ENCODE assay signal across 8 cellular contexts in genomic region chr3:186108941-186109865, GRCh38. TPM values are rescaled to one million over a fixed set of nuclear protein-coding genes. Genes with fewer than 3 reads are reported as not detected.
DNase-seq lines count a peak whose midpoint lies in the region; ATAC-seq lines count a peak whose summit lies in the region.

Gene ETV5 (minus strand): TSS chr3:186109089. CDS start chr3:186105868, 3,221 bp downstream.

- no peaks in the 10 kb centered on the region for H3K9me3 ChIP-seq in BLaER1 treated with 17β-estradiol and CSF1 and Interleukin-3, amounts not matched to agents 10 nM and 100 nM (replicated peaks in 1 of 11)

- peaks cover 0 to 42% (median 6%) of the 10 kb centered on the region in 11 experiments; a peak in 10 of 22 replicates for H4K20me1 ChIP-seq in BLaER1 treated with 17β-estradiol and CSF1 and Interleukin-3, amounts not matched to agents 10 nM and 100 nM

- intact Hi-C loops in left colon (cut with DNase I, micrococcal nuclease) = no loop called here

- H3K27ac ChIP-seq in BLaER1 treated with 17β-estradiol and CSF1 and Interleukin-3, amounts not matched to agents 10 nM and 100 nM = peak within 1 kb of the TSS; percentile 82 to 92 (median 88)

- H3K4me3 ChIP-seq in BLaER1 treated with 17β-estradiol and CSF1 and Interleukin-3, amounts not matched to agents 10 nM and 100 nM = peak within 1 kb of the TSS; percentile 76 to 99 (median 90)

- peaks cover 59 to 78% (median 74%) of the 10 kb centered on the region in 10 experiments for H3K4me1 ChIP-seq in BLaER1 treated with 17β-estradiol and CSF1 and Interleukin-3, amounts not matched to agents 10 nM and 100 nM

- H3K36me3 ChIP-seq in BLaER1 treated with 17β-estradiol and CSF1 and Interleukin-3, amounts not matched to agents 10 nM and 100 nM = peaks cover 0 to 13% (median 11%) of the 10 kb centered on the region in 11 experiments; a peak in 17 of 22 replicates

- ATAC-seq in GM19351 (IDR thresholded peaks at IDR 0.05; ENCODE audit: unreplicated experiment) (peak; percentile 88), HG03520 (IDR thresholded peaks at IDR 0.05; ENCODE audit: unreplicated experiment) (peak; percentile 89), left colon (peak; percentile 94)

- peak within 1 kb of the TSS; percentile 85 to 97 (median 91) for H3K4me2 ChIP-seq in BLaER1 treated with 17β-estradiol and CSF1 and Interleukin-3, amounts not matched to agents 10 nM and 100 nM

- DNase-seq in NCI-H69 (lab: John Stamatoyannopoulos, UW) = peak; percentile 93
- peak; percentile 73 to 95 for DNase-seq in activated CD4-positive, alpha-beta T cell treated with anti-CD3 and anti-CD28 coated beads, Interleukin-2, amount 50 U/mL, for 24 hours (ENCODE audit: low read depth in 1 of 2, low spot score in 1 of 2)
- peak; percentile 99 for DNase-seq in dedifferentiated amniotic fluid mesenchymal stem cell (ENCODE audit: extremely low spot score)
- peak; percentile 95 to 99 for DNase-seq in left colon
- peak; percentile 61 to 84 for DNase-seq in stimulated activated CD4-positive, alpha-beta T cell treated with anti-CD3 and anti-CD28 coated beads, Interleukin-1b, Interleukin-23, amount 100 ng/mL, for 4 hours (ENCODE audit: low read depth in 2 of 2)

- no peaks in the 10 kb centered on the region for H3K27me3 ChIP-seq in BLaER1 treated with 17β-estradiol and CSF1 and Interleukin-3, amounts not matched to agents 10 nM and 100 nM

- H3K9ac ChIP-seq in BLaER1 treated with 17β-estradiol and CSF1 and Interleukin-3, amounts not matched to agents 10 nM and 100 nM = peak within 1 kb of the TSS; percentile 85 to 97 (median 90)

RNA-seq across cellular contexts. Expression of gene ETV5, which starts in this region (rescaled TPM):
- 1 to 10 TPM; 2.2 to 4.0 TPM for total RNA-seq in left colon

Comparison
In these comparisons a context has a peak if more than half of its experiments do, and no peak if none do; other contexts are left out.
1. Peak in every context shown above with its lines: DNase-seq, ATAC-seq, H3K4me3 ChIP-seq and H3K27ac ChIP-seq.